In the genomic region with DNA sequence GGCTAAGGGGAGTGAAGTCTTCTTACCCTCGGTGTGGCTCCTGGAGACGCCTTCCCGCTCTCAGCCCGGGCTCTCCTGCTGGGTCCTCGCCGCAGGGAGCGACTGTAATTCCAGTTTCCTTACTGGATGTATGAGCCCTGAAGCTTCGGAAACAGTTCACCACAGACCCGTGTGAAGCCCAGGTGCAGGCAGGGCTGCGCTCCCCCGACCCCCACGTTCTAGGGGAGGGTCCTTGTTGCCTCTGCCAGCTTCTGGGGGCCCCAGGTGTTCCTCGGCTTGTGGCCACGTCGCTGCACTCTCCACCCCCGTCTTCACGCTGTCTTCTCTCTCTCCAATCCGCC, we compare ENCODE assay signal across 29 cellular contexts. TPM values are rescaled to one million over a fixed set of nuclear protein-coding genes. Genes with fewer than 3 reads are reported as not detected.
DNase-seq lines count a peak whose midpoint lies in the region; ATAC-seq and TF ChIP-seq lines count a peak whose summit lies in the region.
"Had no signal": no experiment of that assay in that cellular context is flagged by ENCODE, and none has a peak within 500 bp of the region (broad histone marks: within the 10 kb centered on the region; RNA-seq: fewer than 3 reads in every experiment).

No MANE protein-coding gene starts in this region.

- no peaks in the 10 kb centered on the region for H4K20me1 ChIP-seq in mammary epithelial cell (ENCODE audit: insufficient read depth, low read length)

- no peaks in the 10 kb centered on the region for H3K79me2 ChIP-seq in mammary epithelial cell (ENCODE audit: insufficient read depth, low read length)

- intact Hi-C loops in breast epithelium (cut with DNase I; ENCODE audit: low total_unique reads) = no loop called here
- intact Hi-C loops in MCF 10A (cut with micrococcal nuclease) = no loop called here
- intact Hi-C loops in mammary epithelial cell (cut with micrococcal nuclease) = no loop called here
- intact Hi-C loops in testis (cut with DNase I; ENCODE audit: low total_unique reads) = no loop called here

- no peak for TF ChIP-seq CTCF in breast epithelium (IDR thresholded peaks at IDR 0.05)
- no peak for TF ChIP-seq CTCF in MCF 10A (IDR thresholded peaks at IDR 0.05; ENCODE audit: unreplicated experiment)
- no peak for TF ChIP-seq CTCF in mammary epithelial cell (conservative IDR thresholded peaks at IDR 0.05 in 1 of 2, IDR thresholded peaks at IDR 0.05 in 1 of 2; ENCODE audit: extremely low read depth in 1 of 2, insufficient read depth in 1 of 2, low read depth in 1 of 2, low read length in 2 of 2)
- TF ChIP-seq CTCF in neural crest cell (conservative IDR thresholded peaks at IDR 0.05) = no peak
- TF ChIP-seq CTCF in testis (IDR thresholded peaks at IDR 0.05) = no peak

- dilution Hi-C loops in mammary epithelial cell (cut with HindIII; ENCODE audit: low sequenced_read_pairs) = no loop called here

- H3K36me3 ChIP-seq in breast epithelium = no peaks in the 10 kb centered on the region
- H3K36me3 ChIP-seq in mammary epithelial cell (ENCODE audit: insufficient read depth, low read length) = no peaks in the 10 kb centered on the region
- no peaks in the 10 kb centered on the region for H3K36me3 ChIP-seq in testis (ENCODE audit: low read depth, missing control alignments)
- H3K36me3 ChIP-seq: brain microvascular endothelial cell, left lung had no signal

- in situ Hi-C loops in mammary epithelial cell (cut with MboI; ENCODE audit: low sequenced_read_pairs in 2 of 2) = no loop called here

- ATAC-seq in HG03378 (IDR thresholded peaks at IDR 0.05; ENCODE audit: unreplicated experiment) (no peak), HG03460 (IDR thresholded peaks at IDR 0.05; ENCODE audit: unreplicated experiment) (no peak), HG02884 (IDR thresholded peaks at IDR 0.05; ENCODE audit: unreplicated experiment) (no peak)
- ATAC-seq: HepG2; left lung; Panc1; stimulated activated memory B cell treated with anti-CD40 and anti-IgM and Interleukin-4, amounts not matched to agents 10 μg/mL and 1 μg/mL and 100 μg/mL, for 72 hours had no signal

- POLR2A ChIA-PET in MCF 10A (lab: Yijun Ruan, JAX) = interaction anchor here (0.7 kb wide), 1 partner anchor 188 kb away, joined by 3 read pairs; no protein-coding TSS in a partner anchor

- H3K27ac ChIP-seq in breast epithelium = peak overlapping the region; percentile 79 to 80
- H3K27ac ChIP-seq in mammary epithelial cell (ENCODE audit: insufficient read depth, low read depth, low read length) = no peak overlapping the region
- peak overlapping the region; percentile 6 to 68 for H3K27ac ChIP-seq in testis
- H3K27ac ChIP-seq: 22Rv1, brain microvascular endothelial cell, epithelial cell of prostate, left lung had no signal

- WGBS in mammary epithelial cell (ENCODE audit: low coverage, missing lambda C conversion rate) = 100% methylated on average over 2 of the region's 18 CpGs
- WGBS in testis, 2 donors = 71 to 78% methylated on average over 17 to 18 of the region's 18 CpGs

- H3K27me3 ChIP-seq in breast epithelium (no peaks in the 10 kb centered on the region), mammary epithelial cell (ENCODE audit: insufficient read depth, low read length) (no peaks in the 10 kb centered on the region), testis (no peaks in the 10 kb centered on the region)
- H3K27me3 ChIP-seq: brain microvascular endothelial cell, left lung had no signal

- H3K9me3 ChIP-seq in breast epithelium (no peaks in the 10 kb centered on the region), mammary epithelial cell (replicated peaks; ENCODE audit: insufficient read depth, low read length) (no peaks in the 10 kb centered on the region), testis (no peaks in the 10 kb centered on the region)
- H3K9me3 ChIP-seq: Caco-2, left lung had no signal

- DNase-seq in breast epithelium (ENCODE audit: low spot score in 2 of 2) (no peak), MCF 10A (ENCODE audit: unreplicated experiment) (no peak), mammary epithelial cell (no peak), neural crest cell (ENCODE audit: low read depth, low spot score) (no peak), testis (no peak)
- DNase-seq: activated CD4-positive, alpha-beta T cell treated with anti-CD3 and anti-CD28 coated beads for 4 hours; amniotic stem cell; brain microvascular endothelial cell; C1 segment of cervical spinal cord; Caco-2; DMS79; effector CD4-positive, alpha-beta T cell; GDM1; hypothalamus; immature natural killer cell; SHP77; stimulated activated CD4-positive, alpha-beta T cell treated with anti-CD3 and anti-CD28 coated beads, Interleukin-15, amount 100 ng/mL, for 24 hours; stimulated activated CD4-positive, alpha-beta T cell treated with anti-CD3 and anti-CD28 coated beads, Interleukin-4, amount 100 ng/mL, for 4 hours had no signal

- H3K4me1 ChIP-seq in breast epithelium (no peaks in the 10 kb centered on the region), mammary epithelial cell (ENCODE audit: insufficient read depth, low read length) (peaks cover 13% of the 10 kb centered on the region), testis (peaks cover 27% of the 10 kb centered on the region)
- H3K4me1 ChIP-seq: Caco-2 had no signal

- H3K9me3 Mint-ChIP-seq in MCF 10A (ENCODE audit: unreplicated experiment) = peaks cover 4% of the 10 kb centered on the region
- no peaks in the 10 kb centered on the region for H3K9me3 Mint-ChIP-seq in neural crest cell
- H3K9me3 Mint-ChIP-seq: activated naive CD4-positive, alpha-beta T cell treated with anti-CD3 and anti-CD28 coated beads, Interleukin-2, amount 50 U/mL, for 24 hours; immature natural killer cell had no signal

- CTCF ChIA-PET in MCF 10A (lab: Yijun Ruan, JAX) = interaction anchor here (0.5 kb wide), 1 partner anchor 108 kb away, joined by 3 read pairs; no protein-coding TSS in a partner anchor
- CTCF ChIA-PET in mammary epithelial cell (lab: Charles Lee; ENCODE audit: low non-redundant PET) = no interaction called here

- H3K27me3 Mint-ChIP-seq in MCF 10A (ENCODE audit: insufficient read depth, unreplicated experiment) (no peaks in the 10 kb centered on the region), neural crest cell (ENCODE audit: low read depth) (no peaks in the 10 kb centered on the region)
- H3K27me3 Mint-ChIP-seq: activated naive CD4-positive, alpha-beta T cell treated with anti-CD3 and anti-CD28 coated beads, Interleukin-2, amount 50 U/mL, for 24 hours had no signal

- H3K4me3 Mint-ChIP-seq in MCF 10A (ENCODE audit: unreplicated experiment) = no peak overlapping the region
- no peak overlapping the region for H3K4me3 Mint-ChIP-seq in neural crest cell
- H3K4me3 Mint-ChIP-seq: activated naive CD4-positive, alpha-beta T cell treated with anti-CD3 and anti-CD28 coated beads, Interleukin-2, amount 50 U/mL, for 24 hours; immature natural killer cell; stimulated activated memory B cell treated with anti-CD40 and anti-IgM and Interleukin-4, amounts not matched to agents 10 μg/mL and 1 μg/mL and 100 μg/mL, for 72 hours had no signal

- peaks cover 5% of the 10 kb centered on the region for H3K36me3 Mint-ChIP-seq in MCF 10A (ENCODE audit: insufficient read depth, unreplicated experiment)
- no peaks in the 10 kb centered on the region for H3K36me3 Mint-ChIP-seq in neural crest cell (ENCODE audit: low read depth)

- H3K4me1 Mint-ChIP-seq in MCF 10A (ENCODE audit: insufficient read depth, unreplicated experiment) = peaks cover 12% of the 10 kb centered on the region
- H3K4me1 Mint-ChIP-seq in neural crest cell = peaks cover 32% of the 10 kb centered on the region

- peak overlapping the region; percentile 21 for H2AFZ ChIP-seq in mammary epithelial cell (ENCODE audit: low read depth, low read length)

- H3K27ac Mint-ChIP-seq in MCF 10A (ENCODE audit: low read depth, unreplicated experiment) (no peak overlapping the region), neural crest cell (ENCODE audit: unreplicated experiment) (peak overlapping the region; percentile 95)
- H3K27ac Mint-ChIP-seq: activated naive CD4-positive, alpha-beta T cell treated with anti-CD3 and anti-CD28 coated beads, Interleukin-2, amount 50 U/mL, for 24 hours; activated T-helper 2 cell treated with anti-CD3 and anti-CD28 coated beads, Interferon-gamma antibody, Interleukin-2, Interleukin-4, amounts not matched to agents 10 μg/mL and 5 μg/mL and 100 μg/mL, durations not matched to agents 14 hours and 24 hours and 36 hours; stimulated activated memory B cell treated with anti-CD40 and anti-IgM and Interleukin-4, amounts not matched to agents 10 μg/mL and 1 μg/mL and 100 μg/mL, for 72 hours had no signal

- H3K9ac ChIP-seq in mammary epithelial cell (ENCODE audit: insufficient read depth, low read length) = no peak overlapping the region

- BruUV-seq in MCF 10A (replicated peaks; lab: Mats Ljungman, UMichigan) (no TSS peak), mammary epithelial cell (replicated peaks; lab: Mats Ljungman, UMichigan) (no TSS peak)

- H3K4me3 ChIP-seq in breast epithelium = no peak overlapping the region
- no peak overlapping the region for H3K4me3 ChIP-seq in mammary epithelial cell (replicated peaks in 1 of 3; ENCODE audit: insufficient read depth in 1 of 3, low read depth in 2 of 3, low read length in 3 of 3)
- no peak overlapping the region for H3K4me3 ChIP-seq in testis
- H3K4me3 ChIP-seq: left lung had no signal

- no peak for TF ChIP-seq POLR2A in breast epithelium (IDR thresholded peaks at IDR 0.05)
- no peak for TF ChIP-seq POLR2A in testis (IDR thresholded peaks at IDR 0.05)

- peak overlapping the region; percentile 35 for H3K4me2 ChIP-seq in mammary epithelial cell (ENCODE audit: insufficient read depth, low read depth, low read length)

RNA-seq across cellular contexts. Expression of a gene that starts 5.1 kb away (rescaled TPM):
- 10 to 100 TPM; 11.2 to 18.7 (median 18.4) TPM for total RNA-seq in breast epithelium
- total RNA-seq in MCF 10A (2022) = 104 and 113 TPM in 2 replicates
- total RNA-seq in mammary epithelial cell = 10 to 100 TPM; 26.8 to 49.5 TPM
- 31.6 TPM for polyA plus RNA-seq in mammary epithelial cell
- polyA minus RNA-seq in mammary epithelial cell = 109 TPM
- total RNA-seq in neural crest cell = 37.5 and 39.9 TPM in 2 replicates
- total RNA-seq in testis = 10 to 100 TPM; 31.4 to 41.9 TPM
- polyA plus RNA-seq in testis (ENCODE audit: insufficient read depth, low read depth, low replicate concordance) = 52.5 TPM
